Comparison of ENCODE assay signal across 15 cellular contexts in the genomic region with DNA sequence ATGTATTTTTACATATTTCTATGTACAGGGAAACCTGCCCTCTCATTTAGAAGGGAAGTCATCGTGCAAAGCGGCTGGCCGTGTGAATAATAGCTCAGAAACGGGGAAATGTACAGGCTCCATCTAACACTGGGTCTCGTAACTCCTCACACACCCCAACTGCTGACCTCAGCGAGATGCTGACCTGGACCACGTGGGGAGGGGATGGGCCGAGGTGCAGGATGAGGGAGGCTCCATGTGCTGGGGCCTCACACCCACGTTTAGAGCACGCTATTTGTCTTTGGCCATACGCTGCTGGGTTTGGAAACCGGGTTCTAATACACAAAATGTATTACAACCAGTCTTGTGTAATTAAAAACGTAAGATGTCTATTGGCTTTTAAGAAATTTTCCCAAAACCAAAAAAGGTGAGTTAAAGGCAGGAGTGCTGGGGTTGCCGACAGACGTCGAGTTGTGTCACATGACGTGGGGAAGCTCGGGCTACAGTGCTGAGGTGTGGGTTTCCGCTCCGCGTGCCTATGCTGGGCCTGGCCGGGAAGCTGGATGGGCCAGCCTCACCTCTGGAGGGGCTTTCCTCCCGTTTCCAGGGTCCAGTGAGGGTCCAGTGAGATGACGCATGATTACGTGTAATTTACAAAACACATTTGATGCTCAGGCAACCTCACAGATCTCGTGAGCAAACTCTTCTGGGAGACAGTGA.
"Had no signal": no experiment of that assay in that cellular context is flagged by ENCODE, and none has a peak within 500 bp of the region (broad histone marks: within the 10 kb centered on the region; RNA-seq: fewer than 3 reads in every experiment).

No MANE protein-coding gene starts in this region.

- H3K4me3 ChIP-seq: ascending aorta, hepatocyte, thyroid gland had no signal

- ATAC-seq: T-cell had no signal

- H3K9me3 ChIP-seq: ascending aorta, SK-N-SH, thyroid gland had no signal

- DNase-seq: activated CD4-positive, alpha-beta T cell treated with anti-CD3 and anti-CD28 coated beads, Interleukin-2, amount 50 U/mL, for 1 hour; activated CD4-positive, CD25-positive, alpha-beta regulatory T cell; activated naive CD4-positive, alpha-beta T cell treated with anti-CD3 and anti-CD28 coated beads for 36 hours; effector CD8-positive, alpha-beta T cell; mammary epithelial cell; SHP77 treated with DMSO at 0.1 percent for 48 hours; SK-N-SH; stimulated activated naive CD4-positive, alpha-beta T cell; T-cell; T-helper 9 cell; thyroid gland had no signal

- H3K9ac ChIP-seq: parathyroid adenoma, SK-N-SH had no signal

- H3K27ac ChIP-seq: ascending aorta, hepatocyte, parathyroid adenoma, thyroid gland had no signal

- H3K4me3 Mint-ChIP-seq: activated naive CD4-positive, alpha-beta T cell treated with anti-CD3 and anti-CD28 coated beads for 36 hours; dendritic cell treated with granulocyte-macrophage colony-stimulating factor and Interleukin-4, amounts not matched to agents 40 ng/mL and 50 ng/mL, for 4 days; T-cell had no signal

- H3K4me1 ChIP-seq: ascending aorta, parathyroid adenoma, thyroid gland had no signal

- H3K9me3 Mint-ChIP-seq: activated naive CD4-positive, alpha-beta T cell treated with anti-CD3 and anti-CD28 coated beads for 36 hours; dendritic cell treated with granulocyte-macrophage colony-stimulating factor and Interleukin-4, amounts not matched to agents 40 ng/mL and 50 ng/mL, for 4 days; T-cell had no signal

- H3K36me3 ChIP-seq: ascending aorta had no signal

- H3K27me3 Mint-ChIP-seq: dendritic cell treated with granulocyte-macrophage colony-stimulating factor and Interleukin-4, amounts not matched to agents 40 ng/mL and 50 ng/mL, for 4 days; T-cell had no signal

- H3K27me3 ChIP-seq: ascending aorta, hepatocyte, thyroid gland had no signal

- H3K27ac Mint-ChIP-seq: activated naive CD4-positive, alpha-beta T cell treated with anti-CD3 and anti-CD28 coated beads for 36 hours; dendritic cell treated with granulocyte-macrophage colony-stimulating factor and Interleukin-4, amounts not matched to agents 40 ng/mL and 50 ng/mL, for 4 days; T-cell had no signal

- H3K4me2 ChIP-seq: hepatocyte, SK-N-SH had no signal

- H2AFZ ChIP-seq: hepatocyte, parathyroid adenoma had no signal
